Comparison of ENCODE assay signal across 8 cellular contexts in the genomic region with DNA sequence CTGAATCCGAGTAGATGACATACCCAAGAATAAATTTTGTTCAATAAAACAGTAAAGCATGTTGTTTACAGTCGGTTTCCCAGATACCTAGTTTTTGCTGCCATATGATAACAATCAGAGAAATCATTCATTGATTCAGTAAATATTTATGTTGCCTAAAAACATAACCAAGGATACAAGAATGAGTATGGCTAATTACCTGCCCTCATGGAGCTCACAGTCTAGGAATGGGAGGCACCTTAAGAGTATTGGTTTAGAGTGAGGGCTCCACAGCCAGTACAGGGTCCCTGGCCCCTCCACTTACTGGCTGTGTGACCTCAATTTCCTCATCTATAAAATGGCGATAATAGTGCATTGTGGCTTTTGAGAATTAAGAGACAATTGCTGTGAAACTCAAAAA. TPM values are rescaled to one million over a fixed set of nuclear protein-coding genes. Genes with fewer than 3 reads are reported as not detected.
DNase-seq lines count a peak whose midpoint lies in the region; ATAC-seq, FAIRE-seq and TF ChIP-seq lines count a peak whose summit lies in the region.

No MANE protein-coding gene starts in this region.

- H3K4me3 Mint-ChIP-seq in activated naive CD4-positive, alpha-beta T cell treated with anti-CD3 and anti-CD28 coated beads for 36 hours: peak overlapping the region; percentile 100
- peak overlapping the region; percentile 100 for H3K4me3 Mint-ChIP-seq in memory B cell
- peak overlapping the region; percentile 100 for H3K4me3 Mint-ChIP-seq in type B pancreatic cell

- H3K27ac ChIP-seq in GM12878 (ENCODE audit: control insufficient read depth, insufficient read depth): peak overlapping the region; percentile 95

- no peaks in the 10 kb centered on the region for H3K9me3 Mint-ChIP-seq in activated naive CD4-positive, alpha-beta T cell treated with anti-CD3 and anti-CD28 coated beads for 36 hours
- no peaks in the 10 kb centered on the region for H3K9me3 Mint-ChIP-seq in memory B cell
- no peaks in the 10 kb centered on the region for H3K9me3 Mint-ChIP-seq in type B pancreatic cell

- H3K4me1 Mint-ChIP-seq in activated naive CD4-positive, alpha-beta T cell treated with anti-CD3 and anti-CD28 coated beads for 36 hours (ENCODE audit: low read depth): peaks cover 77% of the 10 kb centered on the region
- H3K4me1 Mint-ChIP-seq in memory B cell: peaks cover 55% of the 10 kb centered on the region
- H3K4me1 Mint-ChIP-seq in type B pancreatic cell (ENCODE audit: unreplicated experiment): peaks cover 38% of the 10 kb centered on the region

- 33% methylated on average over 3 of the region's 3 CpGs for WGBS in GM12878 (ENCODE audit: insufficient coverage, insufficient replicate concordance, low lambda C conversion rate, missing lambda C conversion rate)

- POLR2A ChIA-PET in GM12878 (lab: Charles Lee): no interaction called here

- TF ChIP-seq EP300 in GM12878 (IDR thresholded peaks at IDR 0.05; ENCODE audit: borderline replicate concordance in 1 of 2, control insufficient read depth in 1 of 2, low read depth in 2 of 2, low read length in 2 of 2): no peak

- H3K9me3 ChIP-seq in GM12878 (replicated peaks; ENCODE audit: control insufficient read depth, insufficient read depth, low read length): no peaks in the 10 kb centered on the region

- no peak overlapping the region for H2AFZ ChIP-seq in GM12878 (ENCODE audit: control insufficient read depth, low read depth, low read length)

- no peak for FAIRE-seq in GM12878 (lab: Jason Lieb, UNC)

- H3K36me3 Mint-ChIP-seq in activated naive CD4-positive, alpha-beta T cell treated with anti-CD3 and anti-CD28 coated beads for 36 hours (ENCODE audit: low read depth): peaks cover 44% of the 10 kb centered on the region
- peaks cover 26% of the 10 kb centered on the region for H3K36me3 Mint-ChIP-seq in memory B cell
- peaks cover 16% of the 10 kb centered on the region for H3K36me3 Mint-ChIP-seq in type B pancreatic cell

- peaks cover 0 to 15% of the 10 kb centered on the region in 2 experiments; a peak in 2 of 4 replicates for H3K36me3 ChIP-seq in GM12878 (ENCODE audit: control insufficient read depth in 2 of 2, insufficient read depth in 2 of 2, low read length in 1 of 2)

- no peak for DNase-seq in activated naive CD4-positive, alpha-beta T cell treated with anti-CD3 and anti-CD28 coated beads for 36 hours
- no peak for DNase-seq in activated naive CD4-positive, alpha-beta T cell treated with anti-CD3 and anti-CD28 coated beads, Interleukin-2, amount 50 U/mL, for 16 hours
- DNase-seq in GM12878 (ENCODE audit: low read depth, low spot score) (no peak), memory B cell (ENCODE audit: low spot score in 2 of 2) (no peak), type B pancreatic cell (ENCODE audit: extremely low spot score, unreplicated experiment) (no peak), hypothalamus (lab: John Stamatoyannopoulos, UW) (no peak), NCI-H748 (lab: John Stamatoyannopoulos, UW; ENCODE audit: unreplicated experiment) (no peak)

- peak overlapping the region; percentile 99 for H3K9ac ChIP-seq in GM12878 (ENCODE audit: control insufficient read depth, insufficient read depth, low read length)

- H3K27me3 ChIP-seq in GM12878 (replicated peaks in 1 of 2; ENCODE audit: control insufficient read depth in 2 of 2, insufficient read depth in 2 of 2, low read length in 1 of 2): no peaks in the 10 kb centered on the region

- intact Hi-C loops in activated naive CD4-positive, alpha-beta T cell treated with anti-CD3 and anti-CD28 coated beads for 36 hours (cut with micrococcal nuclease): no loop called here
- intact Hi-C loops in GM12878 (cut with micrococcal nuclease; ENCODE audit: unreplicated experiment): no loop called here

- RAD21 ChIA-PET in GM12878 (lab: Charles Lee; ENCODE audit: unreplicated experiment): interaction anchor here (1.4 kb wide), 1 partner anchor 28 kb away, joined by 4 read pairs; no protein-coding TSS in a partner anchor

- H3K4me2 ChIP-seq in GM12878 (ENCODE audit: control insufficient read depth, insufficient read depth): peak overlapping the region; percentile 96

- TF ChIP-seq CTCF in GM12878 (IDR thresholded peaks at IDR 0.05 in 2 of 3, conservative IDR thresholded peaks at IDR 0.05 in 1 of 3; ENCODE audit: control insufficient read depth in 2 of 3, extremely low read depth in 1 of 3, insufficient read depth in 1 of 3, low read depth in 3 of 3, low read length in 3 of 3) (no peak), type B pancreatic cell (conservative IDR thresholded peaks at IDR 0.05) (no peak)

- peaks cover 88% of the 10 kb centered on the region for H3K79me2 ChIP-seq in GM12878 (ENCODE audit: control insufficient read depth, insufficient read depth, low read length)

- peak overlapping the region; percentile 96 for H3K27ac Mint-ChIP-seq in activated naive CD4-positive, alpha-beta T cell treated with anti-CD3 and anti-CD28 coated beads for 36 hours
- peak overlapping the region; percentile 100 for H3K27ac Mint-ChIP-seq in memory B cell
- H3K27ac Mint-ChIP-seq in type B pancreatic cell: peak overlapping the region; percentile 99

- peaks cover 24% of the 10 kb centered on the region for H3K4me1 ChIP-seq in GM12878 (ENCODE audit: control insufficient read depth, insufficient read depth, low read length)

- TF ChIP-seq POLR2A in GM12878 (IDR thresholded peaks at IDR 0.05; ENCODE audit: low read depth, low read length): no peak

- CTCF ChIA-PET in activated naive CD4-positive, alpha-beta T cell treated with anti-CD3 and anti-CD28 coated beads for 36 hours (lab: Charles Lee): interaction anchor here (1.5 kb wide), 1 partner anchor 50 kb away, joined by 3 read pairs; no protein-coding TSS in a partner anchor
- CTCF ChIA-PET in GM12878 (lab: Yijun Ruan, JAX): interaction anchor here (1.0 to 5.0 kb wide), 7 partner anchors 9 to 954 kb away, joined by 3 to 32 read pairs (median 4); no protein-coding TSS in a partner anchor

- ATAC-seq in GM12878: no peak
- ATAC-seq in memory B cell (ENCODE audit: low read depth): no peak
- no peak for ATAC-seq in GM21367 (IDR thresholded peaks at IDR 0.05; ENCODE audit: unreplicated experiment)

- SMC1A ChIA-PET in GM12878 (lab: Charles Lee; ENCODE audit: uncharacterized antibody, unreplicated experiment): interaction anchor here (0.7 to 2.8 kb wide), 6 partner anchors 26 to 319 kb away, joined by 3 to 20 read pairs (median 3); no protein-coding TSS in a partner anchor

- H3K27me3 Mint-ChIP-seq in activated naive CD4-positive, alpha-beta T cell treated with anti-CD3 and anti-CD28 coated beads for 36 hours (ENCODE audit: low read depth): no peaks in the 10 kb centered on the region
- no peaks in the 10 kb centered on the region for H3K27me3 Mint-ChIP-seq in memory B cell
- H3K27me3 Mint-ChIP-seq in type B pancreatic cell: no peaks in the 10 kb centered on the region

- TF ChIP-seq RAD21 in GM12878 (IDR thresholded peaks at IDR 0.05; ENCODE audit: insufficient read depth, low read depth, low read length): no peak

- in situ Hi-C loops in GM12878 (cut with MboI): no loop called here

- BruUV-seq in GM12878 (replicated peaks; lab: Mats Ljungman, UMichigan): no TSS peak

- H3K4me3 ChIP-seq in GM12878: peak overlapping the region; percentile 90

- no peaks in the 10 kb centered on the region for H4K20me1 ChIP-seq in GM12878 (ENCODE audit: control insufficient read depth, insufficient read depth)

RNA-seq across cellular contexts. Expression of a gene that starts 0.9 kb away (rescaled TPM):
- total RNA-seq in activated naive CD4-positive, alpha-beta T cell treated with anti-CD3 and anti-CD28 coated beads for 36 hours: 100 to 1,000 TPM; 324 to 331 TPM
- 42.7 and 50.3 TPM in 2 replicates for total RNA-seq in GM12878 (2013; cell fraction: nucleolus; rRNA removed)
- total RNA-seq in GM12878 (2014; rRNA removed) (475 and 625 TPM in 2 replicates), GM12878 (2014; rRNA removed; fragmentation: Illumina TruSeq; extraction: Trizol) (578 and 594 TPM in 2 replicates), GM12878 (2021) (380 and 389 TPM in 2 replicates), type B pancreatic cell (ENCODE audit: low replicate concordance) (242 and 272 TPM in 2 replicates)
- polyA plus RNA-seq in GM12878 (2011; ENCODE audit: low read depth): 268 TPM
- polyA plus RNA-seq in GM12878 (2011; rRNA removed) (728 and 857 TPM in 2 replicates), GM12878 (2014; fragmentation: Illumina TruSeq; extraction: Trizol) (627 and 753 TPM in 2 replicates), GM12878 (2014; fragmentation: Nextera tagmentation; extraction: Ambion mirVana) (1,000 to 10,000 TPM; 1,250 to 1,760 TPM), GM12878 (2014; rRNA removed) (503 and 598 TPM in 2 replicates), GM12878 (2016; fragmentation: Nextera tagmentation; extraction: Ambion mirVana) (100 to 1,000 TPM; 859 to 866 TPM)
- polyA plus RNA-seq in GM12878 (2011; cell fraction: cytosol; rRNA removed): 362 and 444 TPM in 2 replicates
- 185 and 197 TPM in 2 replicates for polyA plus RNA-seq in GM12878 (2011; cell fraction: nucleus; rRNA removed)
- polyA plus RNA-seq in GM12878 (2012): 315 and 389 TPM in 2 replicates
- 180 and 268 TPM in 2 replicates for polyA minus RNA-seq in GM12878 (2011; rRNA and poly(A)+ RNA removed)
- polyA minus RNA-seq in GM12878 (2011; cell fraction: cytosol; rRNA and poly(A)+ RNA removed): 93.7 and 121 TPM in 2 replicates
- 12.6 and 16.7 TPM in 2 replicates for polyA minus RNA-seq in GM12878 (2011; cell fraction: nucleus; rRNA and poly(A)+ RNA removed)

RNA-seq across cellular contexts. Expression of a gene that starts 1.1 kb away (rescaled TPM):
- total RNA-seq in activated naive CD4-positive, alpha-beta T cell treated with anti-CD3 and anti-CD28 coated beads for 36 hours: 10 to 100 TPM; 43.1 to 48.8 TPM
- total RNA-seq in GM12878 (2013; cell fraction: nucleolus; rRNA removed): 19.3 and 27.3 TPM in 2 replicates
- total RNA-seq in GM12878 (2014; rRNA removed) (75.3 and 79.8 TPM in 2 replicates), GM12878 (2014; rRNA removed; fragmentation: Illumina TruSeq; extraction: Trizol) (38.6 and 40.2 TPM in 2 replicates), GM12878 (2021) (57.5 and 61.5 TPM in 2 replicates), type B pancreatic cell (ENCODE audit: low replicate concordance) (33.0 and 42.8 TPM in 2 replicates)
- polyA plus RNA-seq in GM12878 (2011; ENCODE audit: low read depth): 27.3 TPM
- polyA plus RNA-seq in GM12878 (2011; rRNA removed) (60.0 and 113 TPM in 2 replicates), GM12878 (2014; fragmentation: Illumina TruSeq; extraction: Trizol) (69.9 and 72.1 TPM in 2 replicates), GM12878 (2014; fragmentation: Nextera tagmentation; extraction: Ambion mirVana) (10 to 100 TPM; 12.7 to 34.1 TPM), GM12878 (2014; rRNA removed) (56.8 and 64.3 TPM in 2 replicates), GM12878 (2016; fragmentation: Nextera tagmentation; extraction: Ambion mirVana) (100 to 1,000 TPM; 153 to 167 TPM)
- 122 and 132 TPM in 2 replicates for polyA plus RNA-seq in GM12878 (2011; cell fraction: cytosol; rRNA removed)
- 155 and 168 TPM in 2 replicates for polyA plus RNA-seq in GM12878 (2011; cell fraction: nucleus; rRNA removed)
- 22.4 and 28.9 TPM in 2 replicates for polyA plus RNA-seq in GM12878 (2012)
- polyA minus RNA-seq in GM12878 (2011; rRNA and poly(A)+ RNA removed): 114 and 143 TPM in 2 replicates
- polyA minus RNA-seq in GM12878 (2011; cell fraction: cytosol; rRNA and poly(A)+ RNA removed): 22.1 and 30.8 TPM in 2 replicates
- 29.0 and 38.2 TPM in 2 replicates for polyA minus RNA-seq in GM12878 (2011; cell fraction: nucleus; rRNA and poly(A)+ RNA removed)

RNA-seq across cellular contexts. Expression of a gene that starts 22.6 kb away (rescaled TPM):
- total RNA-seq in activated naive CD4-positive, alpha-beta T cell treated with anti-CD3 and anti-CD28 coated beads for 36 hours: 1 to 10 TPM; 1.7 to 2.0 TPM
- total RNA-seq in GM12878 (2013; cell fraction: nucleolus; rRNA removed): 3.8 and 4.6 TPM in 2 replicates
- total RNA-seq in GM12878 (2014; rRNA removed) (0.65 and 1.0 TPM in 2 replicates), GM12878 (2014; rRNA removed; fragmentation: Illumina TruSeq; extraction: Trizol) (0.89 and 1.2 TPM in 2 replicates), GM12878 (2021) (0.64 and 0.80 TPM in 2 replicates), type B pancreatic cell (ENCODE audit: low replicate concordance) (1.8 and 3.0 TPM in 2 replicates)
- 1.4 TPM for polyA plus RNA-seq in GM12878 (2011; ENCODE audit: low read depth)
- polyA plus RNA-seq in GM12878 (2011; rRNA removed) (1.4 and 1.6 TPM in 2 replicates), GM12878 (2014; fragmentation: Illumina TruSeq; extraction: Trizol) (1.8 and 2.0 TPM in 2 replicates), GM12878 (2014; fragmentation: Nextera tagmentation; extraction: Ambion mirVana) (under 1 TPM; 0.03 to 0.73 TPM), GM12878 (2014; rRNA removed) (1.4 and 1.5 TPM in 2 replicates), GM12878 (2016; fragmentation: Nextera tagmentation; extraction: Ambion mirVana) (under 1 TPM; 0.12 to 0.16 TPM)
- 0.49 and 0.52 TPM in 2 replicates for polyA plus RNA-seq in GM12878 (2011; cell fraction: cytosol; rRNA removed)
- 7.8 and 10.0 TPM in 2 replicates for polyA plus RNA-seq in GM12878 (2011; cell fraction: nucleus; rRNA removed)
- 1.2 and 1.4 TPM in 2 replicates for polyA plus RNA-seq in GM12878 (2012)
- polyA minus RNA-seq in GM12878 (2011; rRNA and poly(A)+ RNA removed): 0.59 and 0.72 TPM in 2 replicates
- 1.6 TPM in 1 of 2 replicates, not detected in the other for polyA minus RNA-seq in GM12878 (2011; cell fraction: cytosol; rRNA and poly(A)+ RNA removed)
- polyA minus RNA-seq in GM12878 (2011; cell fraction: nucleus; rRNA and poly(A)+ RNA removed): 1.3 and 1.4 TPM in 2 replicates

RNA-seq across cellular contexts. Expression of a gene that starts 23.6 kb away (rescaled TPM):
- 1 to 10 TPM; 6.4 to 8.2 TPM for total RNA-seq in activated naive CD4-positive, alpha-beta T cell treated with anti-CD3 and anti-CD28 coated beads for 36 hours
- total RNA-seq in GM12878 (2013; cell fraction: nucleolus; rRNA removed): 7.2 and 7.6 TPM in 2 replicates
- 3.0 and 3.2 TPM in 2 replicates for total RNA-seq in GM12878 (2014; rRNA removed)
- 4.7 and 5.7 TPM in 2 replicates for total RNA-seq in GM12878 (2014; rRNA removed; fragmentation: Illumina TruSeq; extraction: Trizol)
- 3.9 and 4.0 TPM in 2 replicates for total RNA-seq in GM12878 (2021)
- 2.1 TPM for polyA plus RNA-seq in GM12878 (2011; ENCODE audit: low read depth)
- polyA plus RNA-seq in GM12878 (2011; rRNA removed): 2.4 TPM in 2 replicates
- 0.90 and 1.2 TPM in 2 replicates for polyA plus RNA-seq in GM12878 (2011; cell fraction: cytosol; rRNA removed)
- polyA plus RNA-seq in GM12878 (2011; cell fraction: nucleus; rRNA removed): 5.7 and 7.8 TPM in 2 replicates
- 0.81 and 1.0 TPM in 2 replicates for polyA plus RNA-seq in GM12878 (2012)
- 8.8 and 11.3 TPM in 2 replicates for polyA plus RNA-seq in GM12878 (2014; fragmentation: Illumina TruSeq; extraction: Trizol)
- polyA plus RNA-seq in GM12878 (2014; fragmentation: Nextera tagmentation; extraction: Ambion mirVana): 10 to 100 TPM in 1 of 2 experiments, 1 to 10 TPM in 1; 8.1 to 11.1 TPM
- polyA plus RNA-seq in GM12878 (2014; rRNA removed): 4.5 and 4.6 TPM in 2 replicates
- 1 to 10 TPM; 3.3 to 3.4 TPM for polyA plus RNA-seq in GM12878 (2016; fragmentation: Nextera tagmentation; extraction: Ambion mirVana)
- 0.26 and 1.0 TPM in 2 replicates for polyA minus RNA-seq in GM12878 (2011; rRNA and poly(A)+ RNA removed)
- polyA minus RNA-seq in GM12878 (2011; cell fraction: cytosol; rRNA and poly(A)+ RNA removed): 0.52 TPM in 1 of 2 replicates, not detected in the other
- polyA minus RNA-seq in GM12878 (2011; cell fraction: nucleus; rRNA and poly(A)+ RNA removed): 1.1 and 1.7 TPM in 2 replicates
- total RNA-seq in type B pancreatic cell (ENCODE audit: low replicate concordance): 0.95 and 2.1 TPM in 2 replicates

RNA-seq across cellular contexts. Expression of a gene that starts 53.2 kb away (rescaled TPM):
- total RNA-seq in activated naive CD4-positive, alpha-beta T cell treated with anti-CD3 and anti-CD28 coated beads for 36 hours: not detected
- total RNA-seq in GM12878 (2013; cell fraction: nucleolus; rRNA removed): not detected in 2 replicates
- total RNA-seq in GM12878 (2014; rRNA removed) (0.17 and 0.27 TPM in 2 replicates), GM12878 (2014; rRNA removed; fragmentation: Illumina TruSeq; extraction: Trizol) (0.18 and 0.32 TPM in 2 replicates), GM12878 (2021) (0.18 TPM in 1 of 2 replicates, not detected in the other), type B pancreatic cell (ENCODE audit: low replicate concordance) (not detected in 2 replicates)
- polyA plus RNA-seq in GM12878 (2011; ENCODE audit: low read depth): 0.16 TPM
- polyA plus RNA-seq in GM12878 (2011; rRNA removed) (0.20 and 0.88 TPM in 2 replicates), GM12878 (2014; fragmentation: Illumina TruSeq; extraction: Trizol) (0.29 TPM in 1 of 2 replicates, not detected in the other), GM12878 (2014; fragmentation: Nextera tagmentation; extraction: Ambion mirVana) (under 1 TPM in 1 of 2 experiments, not detected in 1; 0.18 TPM), GM12878 (2014; rRNA removed) (0.06 and 0.22 TPM in 2 replicates), GM12878 (2016; fragmentation: Nextera tagmentation; extraction: Ambion mirVana) (under 1 TPM in 1 of 2 experiments, not detected in 1; 0.14 TPM)
- polyA plus RNA-seq in GM12878 (2011; cell fraction: cytosol; rRNA removed): 0.08 and 0.19 TPM in 2 replicates
- 0.21 and 0.67 TPM in 2 replicates for polyA plus RNA-seq in GM12878 (2011; cell fraction: nucleus; rRNA removed)
- polyA plus RNA-seq in GM12878 (2012): 0.06 and 0.15 TPM in 2 replicates
- not detected in 2 replicates for polyA minus RNA-seq in GM12878 (2011; rRNA and poly(A)+ RNA removed)
- not detected in 2 replicates for polyA minus RNA-seq in GM12878 (2011; cell fraction: cytosol; rRNA and poly(A)+ RNA removed)
- polyA minus RNA-seq in GM12878 (2011; cell fraction: nucleus; rRNA and poly(A)+ RNA removed): 0.24 and 0.29 TPM in 2 replicates
